In the genomic region with DNA sequence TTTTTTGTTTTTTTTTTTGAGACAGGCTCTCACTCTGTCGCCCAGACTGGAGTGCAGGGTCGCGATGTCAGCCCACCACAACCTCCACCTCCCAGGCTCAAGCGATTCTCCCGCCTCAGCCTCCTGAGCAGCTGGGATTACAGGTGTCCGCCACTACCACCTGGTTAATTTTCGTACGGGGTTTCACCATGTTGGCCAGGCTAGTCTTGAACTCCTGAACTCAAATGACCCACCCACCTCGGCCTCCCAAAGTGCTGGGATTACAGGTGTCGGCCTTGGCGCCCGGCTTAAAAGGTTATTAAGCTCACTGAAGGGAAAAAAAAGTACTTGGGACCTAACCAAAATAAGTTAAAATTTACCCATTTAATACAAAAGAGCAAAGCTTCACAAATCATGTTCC, we compare ENCODE assay signal across 9 cellular contexts. TPM values are rescaled to one million over a fixed set of nuclear protein-coding genes. Genes with fewer than 3 reads are reported as not detected.
DNase-seq lines count a peak whose midpoint lies in the region; ATAC-seq, FAIRE-seq and TF ChIP-seq lines count a peak whose summit lies in the region.
"Had no signal": no experiment of that assay in that cellular context is flagged by ENCODE, and none has a peak within 500 bp of the region (broad histone marks: within the 10 kb centered on the region; RNA-seq: fewer than 3 reads in every experiment).

No MANE protein-coding gene starts in this region.

- no peaks in the 10 kb centered on the region for H3K27me3 ChIP-seq in H9 (ENCODE audit: insufficient read depth, low read length)

- H2BK15ac ChIP-seq in H9 (ENCODE audit: low read depth, low read length): no peak overlapping the region

- H3K56ac ChIP-seq in H9 (ENCODE audit: insufficient read length, low read depth, low read length): no peak overlapping the region

- TF ChIP-seq RAD21 in A549 (conservative IDR thresholded peaks at IDR 0.05 in 1 of 2, IDR thresholded peaks at IDR 0.05 in 1 of 2): no peak

- no peak overlapping the region for H3K4me3 ChIP-seq in A549

- no peak overlapping the region for H4K91ac ChIP-seq in H9 (ENCODE audit: insufficient read length, low read depth, low read length)

- H3K36me3 Mint-ChIP-seq in H9 (ENCODE audit: insufficient read depth in 1 of 3, low read depth in 3 of 3): peaks cover 12 to 29% (median 20%) of the 10 kb centered on the region in 3 experiments; a peak in 6 of 7 replicates
- peaks cover 9% of the 10 kb centered on the region for H3K36me3 Mint-ChIP-seq in activated CD8-positive, alpha-beta T cell treated with anti-CD3 and anti-CD28 coated beads, Interleukin-2, amount 10 ng/mL, durations not matched to agents 7 days and 5 days (ENCODE audit: low read depth)
- H3K36me3 Mint-ChIP-seq in immature natural killer cell: peaks cover 9 to 11% (median 10%) of the 10 kb centered on the region in 3 donors

- H3K27me3 Mint-ChIP-seq in H9 (ENCODE audit: low read depth) (peaks cover 6% of the 10 kb centered on the region), immature natural killer cell (ENCODE audit: low read depth in 3 of 3) (peaks cover 9 to 26% (median 13%) of the 10 kb centered on the region in 3 donors)
- peaks cover 3% of the 10 kb centered on the region for H3K27me3 Mint-ChIP-seq in activated CD8-positive, alpha-beta T cell treated with anti-CD3 and anti-CD28 coated beads, Interleukin-2, amount 10 ng/mL, durations not matched to agents 7 days and 5 days (ENCODE audit: low read depth)

- H2AFZ ChIP-seq in H9 (ENCODE audit: low read length): no peak overlapping the region

- H3T11ph ChIP-seq in H9 (ENCODE audit: low read length): no peak overlapping the region

- no peak overlapping the region for H3K9ac ChIP-seq in H9 (ENCODE audit: extremely low read depth, insufficient read length, low read length)

- peaks cover 3% of the 10 kb centered on the region for H3K23me2 ChIP-seq in H9 (ENCODE audit: insufficient read length, low read depth, low read length, poor library complexity, severe bottlenecking)

- no peak overlapping the region for H2BK20ac ChIP-seq in H9 (ENCODE audit: low read depth, low read length, poor library complexity, severe bottlenecking)

- DNase-seq in A549 (ENCODE audit: low read depth in 1 of 2, low spot score in 1 of 2): no peak
- DNase-seq in H9: no peak
- no peak for DNase-seq in activated CD8-positive, alpha-beta T cell treated with anti-CD3 and anti-CD28 coated beads, Interleukin-2, amount 10 ng/mL, durations not matched to agents 7 days and 5 days
- no peak for DNase-seq in immature natural killer cell
- no peak for DNase-seq in stimulated activated CD4-positive, alpha-beta T cell treated with anti-CD3 and anti-CD28 coated beads, Interleukin-12 subunit alpha, Interleukin-12 subunit beta, amount 100 ng/mL, for 4 hours
- DNase-seq in iPS-NIHi11 (ENCODE audit: low spot score): no peak
- DNase-seq in A172 (ENCODE audit: low spot score): no peak
- DNase-seq: activated gamma-delta T cell treated with Interleukin-2 at 50 U/mL for 16 hours had no signal

- H3K9me3 Mint-ChIP-seq in H9: peaks cover 6 to 9% of the 10 kb centered on the region in 2 experiments
- H3K9me3 Mint-ChIP-seq in activated CD8-positive, alpha-beta T cell treated with anti-CD3 and anti-CD28 coated beads, Interleukin-2, amount 10 ng/mL, durations not matched to agents 7 days and 5 days (ENCODE audit: insufficient read depth): no peaks in the 10 kb centered on the region
- no peaks in the 10 kb centered on the region for H3K9me3 Mint-ChIP-seq in immature natural killer cell

- no peak overlapping the region for H2BK12ac ChIP-seq in H9 (ENCODE audit: insufficient read length, low read depth, low read length)

- CTCF ChIA-PET in A549 (lab: Yijun Ruan, JAX): interaction anchor here (0.6 to 1.2 kb wide), 3 partner anchors 12 to 37 kb away, joined by 3 to 6 read pairs (median 4); no protein-coding TSS in a partner anchor
- CTCF ChIA-PET in activated CD8-positive, alpha-beta T cell treated with anti-CD3 and anti-CD28 coated beads, Interleukin-2, amount 10 ng/mL, durations not matched to agents 7 days and 5 days (lab: Charles Lee): interaction anchor here (0.7 to 1.1 kb wide), 2 partner anchors 52 to 360 kb away, joined by 3 read pairs; no protein-coding TSS in a partner anchor

- no peak overlapping the region for H3K4ac ChIP-seq in H9 (ENCODE audit: low read depth, low read length)

- H3K18ac ChIP-seq in H9 (ENCODE audit: insufficient read length, low read depth, low read length): no peak overlapping the region

- peaks cover 21 to 29% of the 10 kb centered on the region in 2 experiments for H3K4me1 Mint-ChIP-seq in H9
- H3K4me1 Mint-ChIP-seq in activated CD8-positive, alpha-beta T cell treated with anti-CD3 and anti-CD28 coated beads, Interleukin-2, amount 10 ng/mL, durations not matched to agents 7 days and 5 days (ENCODE audit: low read depth): peaks cover 23% of the 10 kb centered on the region
- H3K4me1 Mint-ChIP-seq in immature natural killer cell: peaks cover 15 to 22% of the 10 kb centered on the region in 2 donors

- no peak overlapping the region for H4K8ac ChIP-seq in H9 (replicated peaks; ENCODE audit: insufficient read length, low read depth, low read length)

- no peak overlapping the region for H3K23ac ChIP-seq in H9 (ENCODE audit: insufficient read length, low read depth, low read length)

- no peak for ATAC-seq in A549
- ATAC-seq in activated CD8-positive, alpha-beta T cell treated with anti-CD3 and anti-CD28 coated beads, Interleukin-2, amount 10 ng/mL, durations not matched to agents 7 days and 5 days: no peak
- ATAC-seq in HG02852 (IDR thresholded peaks at IDR 0.05; ENCODE audit: unreplicated experiment): no peak

- FAIRE-seq in A549 (lab: Jason Lieb, UNC): no peak

- H3K27ac Mint-ChIP-seq in H9 (no peak overlapping the region), immature natural killer cell (peak overlapping the region in 3 of 6 donors; percentile 34 to 81 (median 73))
- no peak overlapping the region for H3K27ac Mint-ChIP-seq in activated CD8-positive, alpha-beta T cell treated with anti-CD3 and anti-CD28 coated beads, Interleukin-2, amount 10 ng/mL, durations not matched to agents 7 days and 5 days

- no peak overlapping the region for H3K14ac ChIP-seq in H9 (ENCODE audit: insufficient read depth, low read length)

- WGBS in A549 (ENCODE audit: missing lambda C conversion rate): 94% methylated on average over 12 of the region's 12 CpGs
- WGBS in H9 (ENCODE audit: extremely low coverage, insufficient read length, low lambda C conversion rate): no CpG with 5 or more reads among the region's 12 CpGs

- H2BK5ac ChIP-seq in H9 (ENCODE audit: insufficient read length, low read length): no peak overlapping the region

- H3K9me3 ChIP-seq in A549: peaks cover 16% of the 10 kb centered on the region
- no peaks in the 10 kb centered on the region for H3K9me3 ChIP-seq in H9 (ENCODE audit: control insufficient read depth, low read depth, low read length)

- H3K27ac ChIP-seq in A549 (no peak overlapping the region), H9 (ENCODE audit: insufficient read length, low read depth, low read length) (no peak overlapping the region)

- TF ChIP-seq CTCF in A549 (IDR thresholded peaks at IDR 0.05) (no peak), H9 (conservative IDR thresholded peaks at IDR 0.05) (no peak)

- TF ChIP-seq POLR2A in A549 (IDR thresholded peaks at IDR 0.05; ENCODE audit: low read length): no peak

- no peaks in the 10 kb centered on the region for H3K79me2 ChIP-seq in H9 (ENCODE audit: insufficient read depth, low read length)

- H3K4me1 ChIP-seq in A549: peaks cover 13% of the 10 kb centered on the region
- no peaks in the 10 kb centered on the region; the same call in 1 of the 2 replicates for H3K4me1 ChIP-seq in H9 (ENCODE audit: insufficient read depth, low read length)

- no peak for TF ChIP-seq EP300 in A549 (IDR thresholded peaks at IDR 0.05)

- no peak overlapping the region for H4K5ac ChIP-seq in H9 (ENCODE audit: insufficient read length, low read depth, low read length)

- POLR2A ChIA-PET in A549 (lab: Yijun Ruan, JAX): no interaction called here
- POLR2A ChIA-PET in activated CD8-positive, alpha-beta T cell treated with anti-CD3 and anti-CD28 coated beads, Interleukin-2, amount 10 ng/mL, durations not matched to agents 7 days and 5 days (lab: Charles Lee): no interaction called here

- H3K4me2 ChIP-seq in A549 (peak overlapping the region; percentile 84), H9 (ENCODE audit: insufficient read depth, insufficient read length, low read length) (no peak overlapping the region)

- H4K20me1 ChIP-seq in H9 (ENCODE audit: control insufficient read depth, insufficient read depth, insufficient read length): peaks cover 2% of the 10 kb centered on the region

- no peak overlapping the region for H2BK120ac ChIP-seq in H9 (ENCODE audit: low read depth, low read length, poor library complexity, severe bottlenecking)

- H2AK5ac ChIP-seq in H9 (ENCODE audit: insufficient read length, low read length): no peak overlapping the region

- H3K4me3 Mint-ChIP-seq in H9 (peak overlapping the region; percentile 68 to 77), immature natural killer cell (peak overlapping the region; percentile 66 to 83 (median 72))
- peak overlapping the region; percentile 64 for H3K4me3 Mint-ChIP-seq in activated CD8-positive, alpha-beta T cell treated with anti-CD3 and anti-CD28 coated beads, Interleukin-2, amount 10 ng/mL, durations not matched to agents 7 days and 5 days

- H3K79me1 ChIP-seq in H9 (ENCODE audit: insufficient read depth, low read depth, low read length, poor library complexity, severe bottlenecking): no peaks in the 10 kb centered on the region

RNA-seq across cellular contexts. Expression of gene TCFL5, which starts 1.9 kb away (rescaled TPM):
- polyA plus RNA-seq in A549 (2011; rRNA removed) (7.1 and 7.3 TPM in 2 replicates), A549 (2017; fragmentation: RNase III; extraction: RNeasy Plus Mini Kit Qiagen cat#74134 plus additional on column Dnase treatment) (5.1 to 6.1 TPM (median 5.6 TPM) in 3 replicates), immature natural killer cell (1 to 10 TPM in 2 of 3 donors, under 1 TPM in 1; 0.63 to 2.1 (median 1.1) TPM)
- polyA plus RNA-seq in A549 (2012; cell fraction: cytosol; rRNA removed): 3.6 and 3.8 TPM in 2 replicates
- polyA plus RNA-seq in A549 (2012; cell fraction: nucleus; rRNA removed): 2.2 and 3.4 TPM in 2 replicates
- 2.0 and 2.9 TPM in 2 replicates for polyA minus RNA-seq in A549 (2011; rRNA and poly(A)+ RNA removed)
- total RNA-seq in H9 (2021): 15.9 and 16.4 TPM in 2 replicates
- 1 to 10 TPM; 7.9 to 9.6 TPM for total RNA-seq in activated CD8-positive, alpha-beta T cell treated with anti-CD3 and anti-CD28 coated beads, Interleukin-2, amount 10 ng/mL, durations not matched to agents 7 days and 5 days
- 23.7 and 24.1 TPM in 2 replicates for total RNA-seq in A172 (2014; rRNA removed; shearing (Covaris generic))

RNA-seq across cellular contexts. Expression of gene COL9A3, which starts 42.9 kb away (rescaled TPM):
- polyA plus RNA-seq in A549 (2011; rRNA removed): 0.26 and 0.41 TPM in 2 replicates
- 0.62 and 0.67 TPM in 2 replicates for polyA plus RNA-seq in A549 (2012; cell fraction: cytosol; rRNA removed)
- 2.1 and 2.5 TPM in 2 replicates for polyA plus RNA-seq in A549 (2012; cell fraction: nucleus; rRNA removed)
- polyA plus RNA-seq in A549 (2017; fragmentation: RNase III; extraction: RNeasy Plus Mini Kit Qiagen cat#74134 plus additional on column Dnase treatment): 0.42 to 0.54 TPM (median 0.49 TPM) in 3 replicates
- polyA minus RNA-seq in A549 (2011; rRNA and poly(A)+ RNA removed): 0.29 TPM in 1 of 2 replicates, not detected in the other
- total RNA-seq in H9 (2021): 137 and 150 TPM in 2 replicates
- not detected for total RNA-seq in activated CD8-positive, alpha-beta T cell treated with anti-CD3 and anti-CD28 coated beads, Interleukin-2, amount 10 ng/mL, durations not matched to agents 7 days and 5 days
- under 1 TPM in 1 of 3 donors, not detected in 2; 0.87 TPM for polyA plus RNA-seq in immature natural killer cell
- total RNA-seq in A172 (2014; rRNA removed; shearing (Covaris generic)): 1.9 and 2.8 TPM in 2 replicates

RNA-seq across cellular contexts. Expression of gene OGFR, which starts 55.1 kb away (rescaled TPM):
- polyA plus RNA-seq in A549 (2011; rRNA removed) (15.9 and 16.1 TPM in 2 replicates), A549 (2017; fragmentation: RNase III; extraction: RNeasy Plus Mini Kit Qiagen cat#74134 plus additional on column Dnase treatment) (33.7 to 36.7 TPM (median 35.6 TPM) in 3 replicates), immature natural killer cell (10 to 100 TPM; 21.6 to 75.3 (median 31.3) TPM)
- polyA plus RNA-seq in A549 (2012; cell fraction: cytosol; rRNA removed): 37.8 and 39.1 TPM in 2 replicates
- 58.1 and 61.4 TPM in 2 replicates for polyA plus RNA-seq in A549 (2012; cell fraction: nucleus; rRNA removed)
- polyA minus RNA-seq in A549 (2011; rRNA and poly(A)+ RNA removed): 17.2 and 17.6 TPM in 2 replicates
- 33.0 and 33.1 TPM in 2 replicates for total RNA-seq in H9 (2021)
- 10 to 100 TPM; 67.0 to 76.6 TPM for total RNA-seq in activated CD8-positive, alpha-beta T cell treated with anti-CD3 and anti-CD28 coated beads, Interleukin-2, amount 10 ng/mL, durations not matched to agents 7 days and 5 days
- total RNA-seq in A172 (2014; rRNA removed; shearing (Covaris generic)): 66.0 and 90.7 TPM in 2 replicates

Comparison
In these comparisons a context has a peak if more than half of its experiments do, and no peak if none do; other contexts are left out.
1. RNA of gene COL9A3, which starts 42.9 kb away (total RNA-seq): 137 to 150 TPM in H9; 1.9 to 2.8 TPM in A172 and not detected in activated CD8-positive, alpha-beta T cell treated with anti-CD3 and anti-CD28 coated beads, Interleukin-2, amount 10 ng/mL, durations not matched to agents 7 days and 5 days; every median in the first group is over 10 times any median in the second.
2. Peak in every context shown above with its lines, with median percentiles within 50 percentile points of each other: H3K4me3 Mint-ChIP-seq.